Comparison of ENCODE assay signal across 8 cellular contexts in the genomic region with DNA sequence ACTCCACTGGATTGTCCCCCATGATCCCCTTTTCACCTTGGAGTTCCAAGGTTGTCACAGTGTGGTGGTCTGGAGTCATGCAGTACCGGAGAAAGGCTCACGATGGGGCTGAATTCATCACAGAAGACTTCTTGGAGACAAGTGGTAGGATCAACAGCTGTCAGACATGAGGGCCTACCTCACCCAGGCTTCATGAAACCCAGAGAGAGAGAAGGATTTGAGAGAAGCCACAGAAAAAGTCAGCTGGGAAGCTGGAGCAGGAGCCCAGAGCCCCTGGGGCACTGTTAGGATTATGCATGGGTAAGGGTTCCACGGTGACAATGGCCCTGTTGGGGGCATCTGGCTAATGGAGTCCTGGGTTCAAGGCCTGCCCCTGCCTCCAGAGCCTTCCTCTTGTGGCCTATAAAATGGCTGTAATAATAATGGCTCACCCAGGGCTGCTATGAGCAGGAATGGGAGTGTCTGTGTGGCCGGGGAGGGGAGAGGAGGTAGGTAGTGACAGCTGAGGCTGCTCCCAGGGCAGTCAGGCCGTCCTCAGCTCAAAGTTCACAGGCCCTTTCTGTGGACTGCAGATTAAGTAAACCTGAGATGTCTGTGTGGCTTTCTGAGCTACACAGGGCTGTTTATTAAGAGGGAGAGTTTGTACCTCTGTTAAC. TPM values are rescaled to one million over a fixed set of nuclear protein-coding genes. Genes with fewer than 3 reads are reported as not detected.
A peak's percentile ranks its signal among the peaks of the same experiment; 100 is the strongest.
DNase-seq lines count a peak whose midpoint lies in the region; ATAC-seq and TF ChIP-seq lines count a peak whose summit lies in the region.

No MANE protein-coding gene starts in this region.

- intact Hi-C loops in upper lobe of right lung (cut with DNase I): no loop called here

- H3K27ac ChIP-seq in GM23338 (ENCODE audit: low read depth) (no peak overlapping the region), muscle layer of duodenum (ENCODE audit: low read length) (peak overlapping the region; percentile 78), upper lobe of right lung (peak overlapping the region; percentile 84)

- no peaks in the 10 kb centered on the region for H3K9me2 ChIP-seq in GM23338 (ENCODE audit: insufficient read depth)

- H3K4me3 ChIP-seq in GM08714 (ENCODE audit: low read length) (peak overlapping the region; percentile 63; the same call in 1 of the 2 replicates), GM23338 (peak overlapping the region; percentile 52), muscle layer of duodenum (ENCODE audit: low read depth in 1 of 2, low read length in 2 of 2) (peak overlapping the region; percentile 73 to 90), upper lobe of right lung (peak overlapping the region; percentile 86)

- H3K79me2 ChIP-seq in GM23338 (replicated peaks; ENCODE audit: insufficient read depth): no peaks in the 10 kb centered on the region

- H3K27ac Mint-ChIP-seq in GM23338: no peak overlapping the region

- TF ChIP-seq CTCF in GM23338 (conservative IDR thresholded peaks at IDR 0.05; ENCODE audit: low read depth in 2 of 2) (peak; percentile 12 to 30; a peak in 2 of 4 replicates), upper lobe of right lung (IDR thresholded peaks at IDR 0.05) (peak; percentile 23)

- H3K4me1 ChIP-seq in GM23338 (ENCODE audit: insufficient read depth): no peaks in the 10 kb centered on the region; the same call in 1 of the 2 replicates
- H3K4me1 ChIP-seq in muscle layer of duodenum (ENCODE audit: control insufficient read depth in 1 of 2, insufficient read depth in 2 of 2, low read length in 2 of 2): peaks cover 3 to 11% of the 10 kb centered on the region in 2 donors
- H3K4me1 ChIP-seq in upper lobe of right lung: peaks cover 15% of the 10 kb centered on the region

- no peaks in the 10 kb centered on the region; the same call in 1 of the 2 replicates for H4K20me1 ChIP-seq in GM23338 (replicated peaks; ENCODE audit: insufficient read depth)

- H3K36me3 ChIP-seq in GM23338 (ENCODE audit: insufficient read depth) (no peaks in the 10 kb centered on the region), muscle layer of duodenum (ENCODE audit: control insufficient read depth in 1 of 2, insufficient read depth in 2 of 2, low read length in 2 of 2) (no peaks in the 10 kb centered on the region), upper lobe of right lung (no peaks in the 10 kb centered on the region)

- DNase-seq in GM23338 (ENCODE audit: low spot score): peak; percentile 40
- DNase-seq in LHCN-M2 (ENCODE audit: low read depth): peak; percentile 39
- peak; percentile 15 for DNase-seq in effector CD8-positive, alpha-beta T cell (lab: John Stamatoyannopoulos, UW)
- DNase-seq in upper lobe of right lung: no peak

- H3K4me3 Mint-ChIP-seq in GM23338: peak overlapping the region; percentile 69

- peaks cover 2% of the 10 kb centered on the region; the same call in 1 of the 3 replicates for H3K9me3 Mint-ChIP-seq in GM23338

- H3K9me3 ChIP-seq in muscle layer of duodenum (ENCODE audit: control insufficient read depth in 1 of 2, low read length in 2 of 2) (no peaks in the 10 kb centered on the region), upper lobe of right lung (no peaks in the 10 kb centered on the region)

- peaks cover 16% of the 10 kb centered on the region for H3K27me3 Mint-ChIP-seq in GM23338 (ENCODE audit: insufficient read depth, low read depth, poor library complexity)

- H3K27me3 ChIP-seq in GM23338 (ENCODE audit: insufficient read depth) (no peaks in the 10 kb centered on the region), muscle layer of duodenum (ENCODE audit: low read depth, low read length) (no peaks in the 10 kb centered on the region), upper lobe of right lung (no peaks in the 10 kb centered on the region)

- H3K36me3 Mint-ChIP-seq in GM23338 (ENCODE audit: low read depth): no peaks in the 10 kb centered on the region; the same call in 2 of the 3 replicates

- ATAC-seq in GM23338: peak; percentile 24
- peak; percentile 56 to 72 for ATAC-seq in activated CD4-positive, CD25-positive, alpha-beta regulatory T cell treated with anti-CD3 and anti-CD28 coated beads, Interleukin-2, amount 50 U/mL, for 24 hours
- peak; percentile 47 for ATAC-seq in upper lobe of right lung
- ATAC-seq in HG02884 (IDR thresholded peaks at IDR 0.05; ENCODE audit: unreplicated experiment): no peak

- peaks cover 6% of the 10 kb centered on the region; the same call in 1 of the 2 replicates for H3F3A ChIP-seq in GM23338 (replicated peaks; ENCODE audit: low read depth)

- H2AFZ ChIP-seq in GM23338: peak overlapping the region; percentile 88

- peak overlapping the region; percentile 68 for H3K4me2 ChIP-seq in GM23338

- peaks cover 8% of the 10 kb centered on the region for H3K4me1 Mint-ChIP-seq in GM23338

TF ChIP-seq in GM23338, 12 proteins besides CTCF, POLR2A, EP300 and RAD21 (continues in another document):
- TF ChIP-seq, protein P1, sequence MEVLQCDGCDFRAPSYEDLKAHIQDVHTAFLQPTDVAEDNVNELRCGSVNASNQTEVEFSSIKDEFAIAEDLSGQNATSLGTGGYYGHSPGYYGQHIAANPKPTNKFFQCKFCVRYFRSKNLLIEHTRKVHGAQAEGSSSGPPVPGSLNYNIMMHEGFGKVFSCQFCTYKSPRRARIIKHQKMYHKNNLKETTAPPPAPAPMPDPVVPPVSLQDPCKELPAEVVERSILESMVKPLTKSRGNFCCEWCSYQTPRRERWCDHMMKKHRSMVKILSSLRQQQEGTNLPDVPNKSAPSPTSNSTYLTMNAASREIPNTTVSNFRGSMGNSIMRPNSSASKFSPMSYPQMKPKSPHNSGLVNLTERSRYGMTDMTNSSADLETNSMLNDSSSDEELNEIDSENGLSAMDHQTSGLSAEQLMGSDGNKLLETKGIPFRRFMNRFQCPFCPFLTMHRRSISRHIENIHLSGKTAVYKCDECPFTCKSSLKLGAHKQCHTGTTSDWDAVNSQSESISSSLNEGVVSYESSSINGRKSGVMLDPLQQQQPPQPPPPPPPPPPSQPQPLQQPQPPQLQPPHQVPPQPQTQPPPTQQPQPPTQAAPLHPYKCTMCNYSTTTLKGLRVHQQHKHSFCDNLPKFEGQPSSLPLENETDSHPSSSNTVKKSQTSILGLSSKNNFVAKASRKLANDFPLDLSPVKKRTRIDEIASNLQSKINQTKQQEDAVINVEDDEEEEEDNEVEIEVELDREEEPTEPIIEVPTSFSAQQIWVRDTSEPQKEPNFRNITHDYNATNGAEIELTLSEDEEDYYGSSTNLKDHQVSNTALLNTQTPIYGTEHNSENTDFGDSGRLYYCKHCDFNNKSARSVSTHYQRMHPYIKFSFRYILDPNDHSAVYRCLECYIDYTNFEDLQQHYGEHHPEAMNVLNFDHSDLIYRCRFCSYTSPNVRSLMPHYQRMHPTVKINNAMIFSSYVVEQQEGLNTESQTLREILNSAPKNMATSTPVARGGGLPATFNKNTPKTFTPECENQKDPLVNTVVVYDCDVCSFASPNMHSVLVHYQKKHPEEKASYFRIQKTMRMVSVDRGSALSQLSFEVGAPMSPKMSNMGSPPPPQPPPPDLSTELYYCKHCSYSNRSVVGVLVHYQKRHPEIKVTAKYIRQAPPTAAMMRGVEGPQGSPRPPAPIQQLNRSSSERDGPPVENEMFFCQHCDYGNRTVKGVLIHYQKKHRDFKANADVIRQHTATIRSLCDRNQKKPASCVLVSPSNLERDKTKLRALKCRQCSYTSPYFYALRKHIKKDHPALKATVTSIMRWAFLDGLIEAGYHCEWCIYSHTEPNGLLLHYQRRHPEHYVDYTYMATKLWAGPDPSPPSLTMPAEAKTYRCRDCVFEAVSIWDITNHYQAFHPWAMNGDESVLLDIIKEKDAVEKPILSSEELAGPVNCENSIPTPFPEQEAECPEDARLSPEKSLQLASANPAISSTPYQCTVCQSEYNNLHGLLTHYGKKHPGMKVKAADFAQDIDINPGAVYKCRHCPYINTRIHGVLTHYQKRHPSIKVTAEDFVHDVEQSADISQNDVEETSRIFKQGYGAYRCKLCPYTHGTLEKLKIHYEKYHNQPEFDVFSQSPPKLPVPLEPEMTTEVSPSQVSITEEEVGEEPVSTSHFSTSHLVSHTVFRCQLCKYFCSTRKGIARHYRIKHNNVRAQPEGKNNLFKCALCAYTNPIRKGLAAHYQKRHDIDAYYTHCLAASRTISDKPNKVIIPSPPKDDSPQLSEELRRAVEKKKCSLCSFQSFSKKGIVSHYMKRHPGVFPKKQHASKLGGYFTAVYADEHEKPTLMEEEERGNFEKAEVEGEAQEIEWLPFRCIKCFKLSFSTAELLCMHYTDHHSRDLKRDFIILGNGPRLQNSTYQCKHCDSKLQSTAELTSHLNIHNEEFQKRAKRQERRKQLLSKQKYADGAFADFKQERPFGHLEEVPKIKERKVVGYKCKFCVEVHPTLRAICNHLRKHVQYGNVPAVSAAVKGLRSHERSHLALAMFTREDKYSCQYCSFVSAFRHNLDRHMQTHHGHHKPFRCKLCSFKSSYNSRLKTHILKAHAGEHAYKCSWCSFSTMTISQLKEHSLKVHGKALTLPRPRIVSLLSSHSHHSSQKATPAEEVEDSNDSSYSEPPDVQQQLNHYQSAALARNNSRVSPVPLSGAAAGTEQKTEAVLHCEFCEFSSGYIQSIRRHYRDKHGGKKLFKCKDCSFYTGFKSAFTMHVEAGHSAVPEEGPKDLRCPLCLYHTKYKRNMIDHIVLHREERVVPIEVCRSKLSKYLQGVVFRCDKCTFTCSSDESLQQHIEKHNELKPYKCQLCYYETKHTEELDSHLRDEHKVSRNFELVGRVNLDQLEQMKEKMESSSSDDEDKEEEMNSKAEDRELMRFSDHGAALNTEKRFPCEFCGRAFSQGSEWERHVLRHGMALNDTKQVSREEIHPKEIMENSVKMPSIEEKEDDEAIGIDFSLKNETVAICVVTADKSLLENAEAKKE (CRISPR knock-in tag; IDR thresholded peaks at IDR 0.05): no peak
- TF ChIP-seq STAT1 (IDR thresholded peaks at IDR 0.05; ENCODE audit: unreplicated experiment) (no peak), EZH2phosphoT487 (IDR thresholded peaks at IDR 0.05; ENCODE audit: unreplicated experiment) (no peak), ZNF331 (CRISPR knock-in tag; IDR thresholded peaks at IDR 0.05; ENCODE audit: low read depth) (no peak), JUNB (IDR thresholded peaks at IDR 0.05; ENCODE audit: unreplicated experiment) (no peak), CREB1 (CRISPR knock-in tag; IDR thresholded peaks at IDR 0.05; ENCODE audit: low read depth) (no peak), ZNF114 (CRISPR knock-in tag; IDR thresholded peaks at IDR 0.05) (no peak), NANOG (IDR thresholded peaks at IDR 0.05; ENCODE audit: borderline replicate concordance) (no peak)

RNA-seq across cellular contexts. Expression of a gene that starts 0.9 kb away (rescaled TPM):
- total RNA-seq in GM23338 (2014; rRNA removed; shearing (Covaris generic)): 17.4 and 25.3 TPM in 2 replicates
- 14.9 and 17.2 TPM in 2 replicates for polyA plus RNA-seq in GM23338 (2016; fragmentation: Nextera tagmentation; extraction: Ambion mirVana)
- total RNA-seq in LHCN-M2 (2014; rRNA removed): 6.0 and 8.6 TPM in 2 replicates
- 6.1 TPM for polyA plus RNA-seq in LHCN-M2 (2012)
- 38.7 TPM for total RNA-seq in upper lobe of right lung
